Comparison of ENCODE assay signal across 8 cellular contexts in genomic region chr3:98039322-98040024, GRCh38. TPM values are rescaled to one million over a fixed set of nuclear protein-coding genes. Genes with fewer than 3 reads are reported as not detected.
DNase-seq lines count a peak whose midpoint lies in the region; ATAC-seq and TF ChIP-seq lines count a peak whose summit lies in the region.

No MANE protein-coding gene starts in this region.

- H3K18ac ChIP-seq in trophoblast cell (ENCODE audit: low read length) = no peak overlapping the region

- no peaks in the 10 kb centered on the region for H3K79me1 ChIP-seq in trophoblast cell (ENCODE audit: low read length)

- in situ Hi-C loops in transverse colon (cut with MboI; ENCODE audit: low pct_ligation_motif_present in 1 of 4, low pct_unique_long_range_greater_than_20kb in 1 of 4, low sequenced_read_pairs in 3 of 4) = loop anchor here (5.0 to 25.0 kb wide), 5 partner anchors 293 to 773 kb away; partner anchors contain the start of gene CPOX (in 1 of the 4)

- no peak overlapping the region for H2AK5ac ChIP-seq in trophoblast cell (ENCODE audit: low read length)

- peak overlapping the region; percentile 87 for H3K4me3 Mint-ChIP-seq in activated naive CD4-positive, alpha-beta T cell treated with anti-CD3 and anti-CD28 coated beads, Interleukin-2, amount 50 U/mL, for 24 hours
- H3K4me3 Mint-ChIP-seq in glutamatergic neuron (ENCODE audit: unreplicated experiment) = peak overlapping the region; percentile 93

- peaks cover 7% of the 10 kb centered on the region for H3K9me3 Mint-ChIP-seq in activated naive CD4-positive, alpha-beta T cell treated with anti-CD3 and anti-CD28 coated beads, Interleukin-2, amount 50 U/mL, for 24 hours
- peaks cover 7% of the 10 kb centered on the region for H3K9me3 Mint-ChIP-seq in glutamatergic neuron (ENCODE audit: unreplicated experiment)

- H3K4me2 ChIP-seq in trophoblast cell (ENCODE audit: low read length) = peak overlapping the region; percentile 88

- H3K4ac ChIP-seq in trophoblast cell (ENCODE audit: low read depth, low read length) = no peak overlapping the region

- DNase-seq in GM10266 (ENCODE audit: extremely low spot score) = peak; percentile 44
- peak; percentile 94 for DNase-seq in NAMALWA (ENCODE audit: low spot score)
- DNase-seq in SK-N-MC (ENCODE audit: low read depth, low spot score) = peak; percentile 82
- peak; percentile 60 for DNase-seq in glutamatergic neuron
- peak; percentile 82 to 93 for DNase-seq in trophoblast cell
- DNase-seq in transverse colon = peak; percentile 44

- no peaks in the 10 kb centered on the region for H3K79me2 ChIP-seq in trophoblast cell (ENCODE audit: control insufficient read depth, insufficient read depth, low read length, poor library complexity)

- no peak overlapping the region for H2AFZ ChIP-seq in trophoblast cell (ENCODE audit: insufficient read depth, low read length, poor library complexity)

- WGBS in trophoblast cell (ENCODE audit: extremely low coverage, insufficient coverage, insufficient read length) = no CpG with 5 or more reads among the region's 13 CpGs
- 14 to 36% methylated on average over 5 to 13 of the region's 13 CpGs for WGBS in transverse colon (ENCODE audit: low coverage in 1 of 2), 2 donors

- peaks cover 7% of the 10 kb centered on the region for H3K4me1 Mint-ChIP-seq in activated naive CD4-positive, alpha-beta T cell treated with anti-CD3 and anti-CD28 coated beads, Interleukin-2, amount 50 U/mL, for 24 hours
- no peaks in the 10 kb centered on the region for H3K4me1 Mint-ChIP-seq in glutamatergic neuron (ENCODE audit: low read depth, unreplicated experiment)

- no peak for TF ChIP-seq POLR2A in transverse colon (IDR thresholded peaks at IDR 0.05)

- H3K36me3 ChIP-seq in SK-N-MC (ENCODE audit: insufficient read depth, low read length) = no peaks in the 10 kb centered on the region
- H3K36me3 ChIP-seq in trophoblast cell (ENCODE audit: control insufficient read depth in 1 of 2, insufficient read depth in 2 of 2, low read length in 2 of 2) = no peaks in the 10 kb centered on the region
- no peaks in the 10 kb centered on the region for H3K36me3 ChIP-seq in transverse colon

- H3K4me1 ChIP-seq in trophoblast cell (ENCODE audit: control insufficient read depth in 1 of 2, insufficient read depth in 2 of 2, low read length in 2 of 2) = no peaks in the 10 kb centered on the region
- H3K4me1 ChIP-seq in transverse colon = no peaks in the 10 kb centered on the region

- peak; percentile 96 for ATAC-seq in HG02588 (IDR thresholded peaks at IDR 0.05; ENCODE audit: unreplicated experiment)

- H3K27ac ChIP-seq in SK-N-MC = no peak overlapping the region
- H3K27ac ChIP-seq in trophoblast cell (ENCODE audit: low read depth, low read length) = no peak overlapping the region
- peak overlapping the region in 1 of 4 donors; percentile 27 for H3K27ac ChIP-seq in transverse colon

- H3K27me3 ChIP-seq in trophoblast cell (ENCODE audit: insufficient read depth, low read length) (no peaks in the 10 kb centered on the region), transverse colon (peaks cover 21% of the 10 kb centered on the region)

- H2BK120ac ChIP-seq in trophoblast cell (ENCODE audit: insufficient read depth, low read length, poor library complexity) = no peak overlapping the region

- peak overlapping the region; percentile 74 for H3K4me3 ChIP-seq in SK-N-MC
- no peak overlapping the region for H3K4me3 ChIP-seq in trophoblast cell (ENCODE audit: low read depth, low read length)
- H3K4me3 ChIP-seq in transverse colon = peak overlapping the region in 2 of 4 donors; percentile 14 to 27

- H4K12ac ChIP-seq in trophoblast cell (ENCODE audit: low read depth, low read length) = no peak overlapping the region

- H3K14ac ChIP-seq in trophoblast cell (ENCODE audit: low read length) = no peak overlapping the region

- H3K9me3 ChIP-seq in SK-N-MC (ENCODE audit: low read depth, low read length) (no peaks in the 10 kb centered on the region), trophoblast cell (ENCODE audit: insufficient read depth, low read depth, low read length) (no peaks in the 10 kb centered on the region), transverse colon (no peaks in the 10 kb centered on the region)

- H4K8ac ChIP-seq in trophoblast cell (ENCODE audit: low read depth, low read length) = no peak overlapping the region

- peaks cover 12% of the 10 kb centered on the region for H3K27me3 Mint-ChIP-seq in activated naive CD4-positive, alpha-beta T cell treated with anti-CD3 and anti-CD28 coated beads, Interleukin-2, amount 50 U/mL, for 24 hours
- H3K27me3 Mint-ChIP-seq in glutamatergic neuron (ENCODE audit: unreplicated experiment) = no peaks in the 10 kb centered on the region

- H2BK12ac ChIP-seq in trophoblast cell (ENCODE audit: low read length) = no peak overlapping the region

- H4K91ac ChIP-seq in trophoblast cell (ENCODE audit: low read depth, low read length) = no peak overlapping the region

- TF ChIP-seq EP300 in transverse colon (IDR thresholded peaks at IDR 0.05; ENCODE audit: low read depth) = no peak

- no peak overlapping the region for H3K23ac ChIP-seq in trophoblast cell (ENCODE audit: low read length)

- peaks cover 3% of the 10 kb centered on the region for H3K36me3 Mint-ChIP-seq in activated naive CD4-positive, alpha-beta T cell treated with anti-CD3 and anti-CD28 coated beads, Interleukin-2, amount 50 U/mL, for 24 hours
- H3K36me3 Mint-ChIP-seq in glutamatergic neuron (ENCODE audit: unreplicated experiment) = peaks cover 16% of the 10 kb centered on the region

- no peak overlapping the region for H2BK5ac ChIP-seq in trophoblast cell (ENCODE audit: low read depth, low read length, poor library complexity)

- H3K9ac ChIP-seq in SK-N-MC (ENCODE audit: insufficient read length) (no peak overlapping the region), trophoblast cell (ENCODE audit: low read length) (peak overlapping the region; percentile 19)

- peak overlapping the region; percentile 78 for H3K27ac Mint-ChIP-seq in activated naive CD4-positive, alpha-beta T cell treated with anti-CD3 and anti-CD28 coated beads, Interleukin-2, amount 50 U/mL, for 24 hours
- peak overlapping the region; percentile 79 for H3K27ac Mint-ChIP-seq in glutamatergic neuron (ENCODE audit: unreplicated experiment)

- intact Hi-C loops in transverse colon (cut with DNase I; ENCODE audit: low total_unique reads) = loop anchor here (10.0 kb wide), 1 partner anchor 285 kb away; no protein-coding TSS in a partner anchor

- TF ChIP-seq CTCF in GM10266 (IDR thresholded peaks at IDR 0.05; ENCODE audit: control insufficient read depth, insufficient read depth, low read depth, missing control alignments) (peak; percentile 87), glutamatergic neuron (IDR thresholded peaks at IDR 0.05; ENCODE audit: partially characterized antibody, unreplicated experiment) (peak; percentile 96), transverse colon (IDR thresholded peaks at IDR 0.05) (peak; percentile 78 to 91 (median 89))

RNA-seq across cellular contexts. Expression of gene GABRR3, which starts 4.4 kb away (rescaled TPM):
- total RNA-seq in glutamatergic neuron (ENCODE audit: unreplicated experiment) = not detected
- not detected in 2 replicates for polyA plus RNA-seq in trophoblast cell (2013)
- total RNA-seq in transverse colon = not detected

RNA-seq across cellular contexts. Expression of gene OR5AC2, which starts 47.5 kb away (rescaled TPM):
- total RNA-seq in glutamatergic neuron (ENCODE audit: unreplicated experiment) (not detected), transverse colon (not detected)
- polyA plus RNA-seq in trophoblast cell (2013) = 0.04 TPM in 1 of 2 replicates, not detected in the other

Comparison
In these comparisons a context has a peak if more than half of its experiments do, and no peak if none do; other contexts are left out.
1. DNase-seq: peak in every context shown above with its lines; median percentile 94 in NAMALWA; 88 in trophoblast cell; 82 in SK-N-MC; 60 in glutamatergic neuron; 44 in GM10266; 44 in transverse colon.